ENCODE assay signal across 12 cellular contexts in the genomic region with DNA sequence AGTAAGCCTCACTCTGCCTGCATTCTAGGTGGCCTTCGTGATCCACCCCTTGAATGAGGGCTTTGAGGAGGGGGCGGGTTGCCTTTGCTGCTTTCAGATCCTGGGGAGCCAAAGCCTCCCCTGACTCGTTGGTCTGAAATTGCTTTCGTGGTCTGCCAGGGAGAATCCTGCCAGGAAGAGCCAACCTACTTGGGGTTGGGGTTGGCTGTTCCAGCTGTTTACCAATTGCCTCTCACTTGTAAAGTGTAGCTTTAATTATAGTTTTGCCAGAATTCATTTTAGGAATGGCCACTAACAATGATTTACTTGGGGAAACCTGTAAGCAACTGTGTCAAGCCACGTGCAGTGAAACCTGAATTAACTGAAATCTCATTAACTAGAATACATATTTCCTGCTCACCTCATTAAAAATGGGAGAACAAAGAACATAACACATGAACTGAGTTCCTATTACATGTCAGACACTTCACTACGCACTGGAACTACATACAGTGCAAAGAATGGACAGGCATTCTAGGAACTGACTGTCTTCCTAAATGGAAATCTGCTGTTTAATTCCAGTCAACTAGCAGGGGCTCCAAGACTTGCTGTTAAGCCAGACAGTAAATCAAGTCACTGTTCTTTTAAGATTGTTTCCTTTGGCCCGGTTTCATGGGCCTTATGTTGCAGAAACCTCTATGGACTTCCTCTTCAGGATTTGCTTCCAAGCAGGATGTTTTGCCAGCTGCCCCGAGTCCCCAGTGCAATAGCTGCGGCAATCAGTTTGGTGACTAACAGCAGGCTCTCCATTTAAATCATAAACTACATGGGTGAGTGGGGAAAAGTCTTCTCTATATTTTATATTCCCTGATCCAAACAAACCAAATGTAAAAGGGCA. TPM values are rescaled to one million over a fixed set of nuclear protein-coding genes. Genes with fewer than 3 reads are reported as not detected.
DNase-seq lines count a peak whose midpoint lies in the region; ATAC-seq and TF ChIP-seq lines count a peak whose summit lies in the region.
"Had no signal": no experiment of that assay in that cellular context is flagged by ENCODE, and none has a peak within 500 bp of the region (broad histone marks: within the 10 kb centered on the region; RNA-seq: fewer than 3 reads in every experiment).

No MANE protein-coding gene starts in this region.

- TF ChIP-seq CTCF in cardiac fibroblast (IDR thresholded peaks at IDR 0.05; ENCODE audit: low read depth, low read length) (no peak), mesothelial cell of epicardium (IDR thresholded peaks at IDR 0.05; ENCODE audit: unreplicated experiment) (no peak)

- H3K4me3 ChIP-seq in CD4-positive, CD25-positive, alpha-beta regulatory T cell (ENCODE audit: low read depth, low read length) = no peak overlapping the region
- H3K4me3 ChIP-seq in cardiac fibroblast (replicated peaks in 1 of 2; ENCODE audit: low read depth in 2 of 2, low read length in 2 of 2) = no peak overlapping the region
- H3K4me3 ChIP-seq: gastroesophageal sphincter had no signal

- no peaks in the 10 kb centered on the region for H3K4me1 ChIP-seq in CD4-positive, CD25-positive, alpha-beta regulatory T cell (ENCODE audit: control insufficient read depth, insufficient read depth, low read length, poor library complexity, severe bottlenecking)
- H3K4me1 ChIP-seq: gastroesophageal sphincter had no signal

- peaks cover 34% of the 10 kb centered on the region for H3K36me3 ChIP-seq in CD4-positive, CD25-positive, alpha-beta regulatory T cell (ENCODE audit: control insufficient read depth, insufficient read depth, low read length)
- H3K36me3 ChIP-seq: gastroesophageal sphincter had no signal

- ATAC-seq in CD4-positive, CD25-positive, alpha-beta regulatory T cell (ENCODE audit: low read depth in 2 of 2) = no peak
- ATAC-seq in GM19035 (IDR thresholded peaks at IDR 0.05; ENCODE audit: unreplicated experiment) = no peak
- ATAC-seq in GM21529 (IDR thresholded peaks at IDR 0.05; ENCODE audit: unreplicated experiment) = no peak
- ATAC-seq: gastroesophageal sphincter; stimulated activated naive CD8-positive, alpha-beta T cell treated with anti-CD3 and anti-CD28 coated beads, Interleukin-15, amount 100 ng/mL, for 72 hours had no signal

- H3K27ac ChIP-seq in CD4-positive, CD25-positive, alpha-beta regulatory T cell (ENCODE audit: insufficient read depth, low read length, poor library complexity, severe bottlenecking) = no peak overlapping the region

- no peaks in the 10 kb centered on the region for H3K27me3 ChIP-seq in CD4-positive, CD25-positive, alpha-beta regulatory T cell (ENCODE audit: control insufficient read depth, insufficient read depth, low read length)
- H3K27me3 ChIP-seq: gastroesophageal sphincter had no signal

- no peak for DNase-seq in CD4-positive, CD25-positive, alpha-beta regulatory T cell
- peak; percentile 44 for DNase-seq in HT1080 (ENCODE audit: low read depth)
- DNase-seq in cardiac fibroblast (ENCODE audit: low read depth in 2 of 2) = peak; percentile 74 to 78
- no peak for DNase-seq in mesothelial cell of epicardium (ENCODE audit: low spot score in 2 of 2, unreplicated experiment in 2 of 2)
- no peak for DNase-seq in D341Med (ENCODE audit: low spot score)
- no peak for DNase-seq in medulla oblongata (ENCODE audit: extremely low spot score)
- DNase-seq: anterior cingulate cortex; NCI-H524; stimulated activated naive CD8-positive, alpha-beta T cell treated with anti-CD3 and anti-CD28 coated beads, Interleukin-15, amount 100 ng/mL, for 72 hours had no signal

- no peaks in the 10 kb centered on the region for H3K9me3 ChIP-seq in CD4-positive, CD25-positive, alpha-beta regulatory T cell (ENCODE audit: control insufficient read depth in 2 of 2, low read length in 2 of 2)
- H3K9me3 ChIP-seq: gastroesophageal sphincter had no signal

- no peaks in the 10 kb centered on the region for H3K9me3 Mint-ChIP-seq in CD4-positive, CD25-positive, alpha-beta regulatory T cell
- peaks cover 5% of the 10 kb centered on the region for H3K9me3 Mint-ChIP-seq in mesothelial cell of epicardium
- H3K9me3 Mint-ChIP-seq: stimulated activated naive CD8-positive, alpha-beta T cell treated with anti-CD3 and anti-CD28 coated beads, Interleukin-15, amount 100 ng/mL, for 72 hours had no signal

- H3K27ac Mint-ChIP-seq in CD4-positive, CD25-positive, alpha-beta regulatory T cell = peak overlapping the region in 2 of 3 donors; percentile 49 to 86
- H3K27ac Mint-ChIP-seq in mesothelial cell of epicardium = peak overlapping the region; percentile 30

- peak overlapping the region in 1 of 4 donors; percentile 27 for H3K4me3 Mint-ChIP-seq in CD4-positive, CD25-positive, alpha-beta regulatory T cell
- H3K4me3 Mint-ChIP-seq in mesothelial cell of epicardium = no peak overlapping the region
- H3K4me3 Mint-ChIP-seq: stimulated activated naive CD8-positive, alpha-beta T cell treated with anti-CD3 and anti-CD28 coated beads, Interleukin-15, amount 100 ng/mL, for 72 hours had no signal

- no peaks in the 10 kb centered on the region for H3K27me3 Mint-ChIP-seq in CD4-positive, CD25-positive, alpha-beta regulatory T cell
- H3K27me3 Mint-ChIP-seq in mesothelial cell of epicardium (ENCODE audit: low read depth) = no peaks in the 10 kb centered on the region
- H3K27me3 Mint-ChIP-seq: stimulated activated naive CD8-positive, alpha-beta T cell treated with anti-CD3 and anti-CD28 coated beads, Interleukin-15, amount 100 ng/mL, for 72 hours had no signal

- peaks cover 37% of the 10 kb centered on the region for H3K36me3 Mint-ChIP-seq in CD4-positive, CD25-positive, alpha-beta regulatory T cell
- peaks cover 10% of the 10 kb centered on the region for H3K36me3 Mint-ChIP-seq in mesothelial cell of epicardium

- H3K4me1 Mint-ChIP-seq in CD4-positive, CD25-positive, alpha-beta regulatory T cell = peaks cover 0 to 14% (median 7%) of the 10 kb centered on the region in 4 donors
- H3K4me1 Mint-ChIP-seq in mesothelial cell of epicardium = peaks cover 6% of the 10 kb centered on the region

RNA-seq across cellular contexts. Expression of a gene that starts 16.4 kb away (rescaled TPM):
- 14.1 TPM for total RNA-seq in CD4-positive, CD25-positive, alpha-beta regulatory T cell
- polyA plus RNA-seq in CD4-positive, CD25-positive, alpha-beta regulatory T cell = 1 to 10 TPM; 3.4 to 6.9 (median 6.2) TPM
- 7.7 and 9.6 TPM in 2 replicates for total RNA-seq in HT1080 (2014; rRNA removed; shearing (Covaris generic))
- polyA plus RNA-seq in HT1080 (2015; cell fraction: cytosol; rRNA removed) = 10.5 and 13.2 TPM in 2 replicates
- polyA plus RNA-seq in HT1080 (2015; cell fraction: nucleus; rRNA removed) = 27.5 and 31.7 TPM in 2 replicates
- 11.0 to 11.6 TPM (median 11.0 TPM) in 3 replicates for total RNA-seq in mesothelial cell of epicardium

RNA-seq across cellular contexts. Expression of a gene that starts 48.2 kb away (rescaled TPM):
- total RNA-seq in CD4-positive, CD25-positive, alpha-beta regulatory T cell = 80.1 TPM
- 10 to 100 TPM; 44.6 to 62.9 (median 55.8) TPM for polyA plus RNA-seq in CD4-positive, CD25-positive, alpha-beta regulatory T cell
- total RNA-seq in HT1080 (2014; rRNA removed; shearing (Covaris generic)) = 29.7 and 50.3 TPM in 2 replicates
- 54.9 and 65.5 TPM in 2 replicates for polyA plus RNA-seq in HT1080 (2015; cell fraction: cytosol; rRNA removed)
- 48.9 and 52.3 TPM in 2 replicates for polyA plus RNA-seq in HT1080 (2015; cell fraction: nucleus; rRNA removed)
- 48.8 to 54.1 TPM (median 50.1 TPM) in 3 replicates for total RNA-seq in mesothelial cell of epicardium

RNA-seq across cellular contexts. Expression of a gene that starts 57.4 kb away (rescaled TPM):
- total RNA-seq in CD4-positive, CD25-positive, alpha-beta regulatory T cell = 23.9 TPM
- polyA plus RNA-seq in CD4-positive, CD25-positive, alpha-beta regulatory T cell = 10 to 100 TPM; 11.3 to 15.0 (median 13.3) TPM
- 45.4 and 50.0 TPM in 2 replicates for total RNA-seq in HT1080 (2014; rRNA removed; shearing (Covaris generic))
- 20.5 and 21.1 TPM in 2 replicates for polyA plus RNA-seq in HT1080 (2015; cell fraction: cytosol; rRNA removed)
- 20.7 and 22.2 TPM in 2 replicates for polyA plus RNA-seq in HT1080 (2015; cell fraction: nucleus; rRNA removed)
- total RNA-seq in mesothelial cell of epicardium = 21.6 to 24.9 TPM (median 22.3 TPM) in 3 replicates

Comparison
In these comparisons a context has a peak if more than half of its experiments do, and no peak if none do; other contexts are left out.
1. DNase-seq: peak in HT1080 (single experiment) and cardiac fibroblast (2 of 2); none in CD4-positive, CD25-positive, alpha-beta regulatory T cell (0 of 3), mesothelial cell of epicardium (0 of 2), D341Med (single experiment) and medulla oblongata (single experiment).